Comparison of ENCODE assay signal across 13 cellular contexts in genomic region chr13:32504263-32504662, GRCh38. TPM values are rescaled to one million over a fixed set of nuclear protein-coding genes. Genes with fewer than 3 reads are reported as not detected.
DNase-seq lines count a peak whose midpoint lies in the region; ATAC-seq, FAIRE-seq and TF ChIP-seq lines count a peak whose summit lies in the region.
"Had no signal": no experiment of that assay in that cellular context is flagged by ENCODE, and none has a peak within 500 bp of the region (broad histone marks: within the 10 kb centered on the region; RNA-seq: fewer than 3 reads in every experiment).

No MANE protein-coding gene starts in this region.

- CTCF ChIA-PET in CD8-positive, alpha-beta T cell (lab: Charles Lee), result no interaction called here

- H3K27me3 ChIP-seq in CD8-positive, alpha-beta T cell (ENCODE audit: insufficient read depth, low read length), result no peaks in the 10 kb centered on the region
- no peaks in the 10 kb centered on the region for H3K27me3 ChIP-seq in neural progenitor cell

- H2AFZ ChIP-seq in neural progenitor cell (replicated peaks), result no peak overlapping the region

- H3K9me3 Mint-ChIP-seq in CD8-positive, alpha-beta T cell, result no peaks in the 10 kb centered on the region
- no peaks in the 10 kb centered on the region for H3K9me3 Mint-ChIP-seq in endothelial cell (ENCODE audit: unreplicated experiment)
- no peaks in the 10 kb centered on the region for H3K9me3 Mint-ChIP-seq in neural progenitor cell

- H3K36me3 Mint-ChIP-seq in CD8-positive, alpha-beta T cell, result peaks cover 17% of the 10 kb centered on the region
- H3K36me3 Mint-ChIP-seq in endothelial cell (ENCODE audit: low read depth, unreplicated experiment) (no peaks in the 10 kb centered on the region), neural progenitor cell (peaks cover 14% of the 10 kb centered on the region)

- H3F3A ChIP-seq in neural progenitor cell (ENCODE audit: low read depth), result no peaks in the 10 kb centered on the region

- H3K4me3 ChIP-seq in CD8-positive, alpha-beta T cell (ENCODE audit: low read depth, low read length), result no peak overlapping the region
- no peak overlapping the region for H3K4me3 ChIP-seq in neural progenitor cell

- H3K4me1 ChIP-seq in CD8-positive, alpha-beta T cell (ENCODE audit: insufficient read depth, low read length), result no peaks in the 10 kb centered on the region
- H3K4me1 ChIP-seq in neural progenitor cell, result peaks cover 6% of the 10 kb centered on the region

- TF ChIP-seq CTCF in CD8-positive, alpha-beta T cell (IDR thresholded peaks at IDR 0.05), result no peak
- TF ChIP-seq CTCF in endothelial cell (IDR thresholded peaks at IDR 0.05; ENCODE audit: unreplicated experiment) (no peak), neural progenitor cell (IDR thresholded peaks at IDR 0.05) (no peak)

- POLR2A ChIA-PET in CD8-positive, alpha-beta T cell (lab: Charles Lee), result no interaction called here

- H3K9me3 ChIP-seq in CD8-positive, alpha-beta T cell (ENCODE audit: low read length), result no peaks in the 10 kb centered on the region
- H3K9me3 ChIP-seq in neural progenitor cell (ENCODE audit: low read depth), result no peaks in the 10 kb centered on the region

- H3K79me2 ChIP-seq in neural progenitor cell (ENCODE audit: low read depth), result no peaks in the 10 kb centered on the region

- intact Hi-C loops in CD8-positive, alpha-beta T cell (cut with DNase I, micrococcal nuclease), result loop anchor here in 1 of 2 experiments (5.0 kb wide), 1 partner anchor 33 kb away; the partner anchor contains the start of gene N4BP2L2

- ATAC-seq in CD8-positive, alpha-beta T cell, result no peak
- no peak for ATAC-seq in HG02852 (IDR thresholded peaks at IDR 0.05; ENCODE audit: unreplicated experiment)

- peaks cover 6% of the 10 kb centered on the region for H3K4me1 Mint-ChIP-seq in CD8-positive, alpha-beta T cell (ENCODE audit: low read depth)
- H3K4me1 Mint-ChIP-seq in endothelial cell (ENCODE audit: unreplicated experiment) (peaks cover 13% of the 10 kb centered on the region), neural progenitor cell (no peaks in the 10 kb centered on the region)

- H3K9ac ChIP-seq in neural progenitor cell, result no peak overlapping the region

- H3K4me2 ChIP-seq in neural progenitor cell, result peak overlapping the region; percentile 11

- H3K36me3 ChIP-seq in CD8-positive, alpha-beta T cell (ENCODE audit: insufficient read depth, low read length), result no peaks in the 10 kb centered on the region
- H3K36me3 ChIP-seq in neural progenitor cell, result no peaks in the 10 kb centered on the region

- no peaks in the 10 kb centered on the region for H4K20me1 ChIP-seq in neural progenitor cell (ENCODE audit: low read depth)

- FAIRE-seq in GM18507 (lab: Jason Lieb, UNC), result peak; percentile 18
- FAIRE-seq: H1 had no signal

- DNase-seq in CD8-positive, alpha-beta T cell, result no peak
- DNase-seq in GM18507 (ENCODE audit: extremely low spot score, insufficient read length, low read depth) (no peak), endothelial cell (ENCODE audit: low spot score) (no peak), neural progenitor cell (ENCODE audit: low spot score) (no peak), NCI-H187 (lab: John Stamatoyannopoulos, UW) (no peak), NCI-H1436 treated with DMSO at 0.1 percent for 48 hours (lab: John Stamatoyannopoulos, UW) (no peak)
- DNase-seq: Karpas-422, MM.1S, NCI-H1105, NCI-H2029 treated with DMSO at 0.1 percent for 48 hours, NCI-H2227 treated with DMSO at 0.1 percent for 48 hours had no signal

- H3K27me3 Mint-ChIP-seq in CD8-positive, alpha-beta T cell (ENCODE audit: low read depth), result no peaks in the 10 kb centered on the region
- H3K27me3 Mint-ChIP-seq in endothelial cell (ENCODE audit: unreplicated experiment) (no peaks in the 10 kb centered on the region), neural progenitor cell (ENCODE audit: insufficient read depth, low read depth) (no peaks in the 10 kb centered on the region)

- H3K27ac Mint-ChIP-seq in CD8-positive, alpha-beta T cell, result peak overlapping the region; percentile 68
- H3K27ac Mint-ChIP-seq in endothelial cell (ENCODE audit: unreplicated experiment) (peak overlapping the region; percentile 57), neural progenitor cell (no peak overlapping the region)

- H3K4me3 Mint-ChIP-seq in CD8-positive, alpha-beta T cell, result no peak overlapping the region
- H3K4me3 Mint-ChIP-seq in endothelial cell (ENCODE audit: unreplicated experiment) (no peak overlapping the region), neural progenitor cell (no peak overlapping the region)

- H3K27ac ChIP-seq in CD8-positive, alpha-beta T cell (ENCODE audit: low read depth, low read length), result no peak overlapping the region
- H3K27ac ChIP-seq in neural progenitor cell, result peak overlapping the region; percentile 57

RNA-seq across cellular contexts. Expression of gene N4BP2L2, which starts 34.3 kb away (rescaled TPM):
- total RNA-seq in CD8-positive, alpha-beta T cell, result 100 to 1,000 TPM; 141 to 149 TPM
- total RNA-seq in endothelial cell (ENCODE audit: unreplicated experiment) (81.1 TPM), neural progenitor cell (ENCODE audit: low replicate concordance) (86.2 and 153 TPM in 2 replicates)
